10 cellular contexts compared by ENCODE assay signal in the genomic region with DNA sequence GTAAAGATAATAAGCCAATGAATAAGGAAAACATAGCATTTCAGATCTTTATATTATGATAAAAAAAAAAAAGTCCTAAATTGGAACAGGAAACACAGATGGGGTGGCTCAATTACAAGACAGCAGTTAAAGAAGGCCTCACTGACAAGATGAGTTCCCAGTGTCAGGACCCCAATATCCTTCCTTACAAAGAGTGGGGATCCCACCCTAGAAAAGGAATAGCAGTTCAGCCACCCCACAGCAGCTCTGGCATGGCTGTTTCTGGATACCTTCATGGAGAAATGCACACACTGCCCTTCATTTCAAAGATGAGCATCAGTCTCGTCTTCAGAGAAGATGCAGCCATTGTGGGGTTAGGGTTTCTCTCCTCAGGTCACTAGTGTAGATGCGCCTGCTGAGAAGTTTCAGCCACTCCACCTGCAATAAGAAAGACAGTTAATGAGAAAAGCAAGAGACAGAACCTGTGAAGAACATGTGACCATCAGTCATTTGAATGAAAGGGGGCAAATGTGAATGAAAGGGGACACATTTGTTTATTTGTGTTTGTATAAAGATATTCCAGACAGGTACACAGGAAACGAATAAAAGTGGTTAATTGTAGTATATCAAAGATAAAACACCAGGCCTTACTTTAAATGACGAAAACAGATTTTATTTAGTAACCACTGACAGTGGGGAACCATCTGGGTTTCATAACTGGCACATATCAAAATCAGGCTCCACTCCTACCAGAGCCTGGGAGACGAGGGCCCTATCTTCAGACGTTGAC.
A peak's percentile ranks its signal among the peaks of the same experiment; 100 is the strongest.
DNase-seq lines count a peak whose midpoint lies in the region; ATAC-seq and TF ChIP-seq lines count a peak whose summit lies in the region.
"Had no signal": no experiment of that assay in that cellular context is flagged by ENCODE, and none has a peak within 500 bp of the region (broad histone marks: within the 10 kb centered on the region; RNA-seq: fewer than 3 reads in every experiment).

No MANE protein-coding gene starts in this region.

- 89 to 93% (median 91%) methylated on average over 6 of the region's 6 CpGs for WGBS in stomach, 5 donors
- no CpG with 5 or more reads among the region's 6 CpGs for WGBS in mesendoderm (ENCODE audit: extremely low coverage, insufficient coverage, low lambda C conversion rate)

- H3K4me1 Mint-ChIP-seq in activated CD4-positive, alpha-beta T cell treated with anti-CD3 and anti-CD28 coated beads, Interleukin-2, amount 10 ng/mL, durations not matched to agents 7 days and 5 days = peaks cover 59% of the 10 kb centered on the region

- no peak overlapping the region for H4K8ac ChIP-seq in mesendoderm (ENCODE audit: low read depth, low read length)

- H3K36me3 ChIP-seq in fibroblast of lung (ENCODE audit: control insufficient read depth, insufficient read depth, low read length) (no peaks in the 10 kb centered on the region), stomach (no peaks in the 10 kb centered on the region), mesendoderm (ENCODE audit: control insufficient read depth, insufficient read depth, low read length) (no peaks in the 10 kb centered on the region)
- H3K36me3 ChIP-seq: HAP-1 had no signal

- H2BK120ac ChIP-seq in mesendoderm (ENCODE audit: low read depth, low read length) = no peak overlapping the region

- H2AK5ac ChIP-seq in mesendoderm (ENCODE audit: low read length) = no peak overlapping the region

- no peak for TF ChIP-seq CTCF in RWPE1 (conservative IDR thresholded peaks at IDR 0.05; ENCODE audit: low read depth)
- TF ChIP-seq CTCF in fibroblast of lung (conservative IDR thresholded peaks at IDR 0.05 in 1 of 2, IDR thresholded peaks at IDR 0.05 in 1 of 2; ENCODE audit: low read depth in 1 of 2, low read length in 2 of 2) = no peak
- no peak for TF ChIP-seq CTCF in stomach (IDR thresholded peaks at IDR 0.05)
- no peak for TF ChIP-seq CTCF in GM10266 (IDR thresholded peaks at IDR 0.05; ENCODE audit: control insufficient read depth, insufficient read depth, low read depth, missing control alignments)

- intact Hi-C loops in stomach (cut with DNase I; ENCODE audit: low total_unique reads) = no loop called here

- no peak for ATAC-seq in HG03342 (IDR thresholded peaks at IDR 0.05; ENCODE audit: unreplicated experiment)

- H3K9me3 ChIP-seq in fibroblast of lung (ENCODE audit: control insufficient read depth, insufficient read depth, low read depth, low read length) = no peaks in the 10 kb centered on the region
- H3K9me3 ChIP-seq in stomach = no peaks in the 10 kb centered on the region
- H3K9me3 ChIP-seq: HAP-1 had no signal

- H3K18ac ChIP-seq in mesendoderm (ENCODE audit: low read length) = no peak overlapping the region

- peaks cover 9% of the 10 kb centered on the region for H3K36me3 Mint-ChIP-seq in activated CD4-positive, alpha-beta T cell treated with anti-CD3 and anti-CD28 coated beads, Interleukin-2, amount 10 ng/mL, durations not matched to agents 7 days and 5 days (ENCODE audit: low read depth)

- H3K9me3 Mint-ChIP-seq in activated CD4-positive, alpha-beta T cell treated with anti-CD3 and anti-CD28 coated beads, Interleukin-2, amount 10 ng/mL, durations not matched to agents 7 days and 5 days = no peaks in the 10 kb centered on the region

- H3K4me1 ChIP-seq in fibroblast of lung (ENCODE audit: control insufficient read depth, extremely low read depth, insufficient read depth, low read length) (no peaks in the 10 kb centered on the region), stomach (peaks cover 0 to 16% (median 5%) of the 10 kb centered on the region in 4 donors), mesendoderm (ENCODE audit: control insufficient read depth, low read depth, low read length) (no peaks in the 10 kb centered on the region)

- no peak for TF ChIP-seq POLR2A in stomach (IDR thresholded peaks at IDR 0.05)

- no peaks in the 10 kb centered on the region for H3K79me2 ChIP-seq in fibroblast of lung (ENCODE audit: control insufficient read depth, insufficient read depth, low read length)
- H3K79me2 ChIP-seq in mesendoderm (ENCODE audit: control insufficient read depth, insufficient read depth, low read length) = no peaks in the 10 kb centered on the region

- no peak for DNase-seq in activated CD4-positive, alpha-beta T cell treated with anti-CD3 and anti-CD28 coated beads, Interleukin-2, amount 10 ng/mL, durations not matched to agents 7 days and 5 days
- no peak for DNase-seq in activated CD4-positive, alpha-beta T cell treated with anti-CD3 and anti-CD28 coated beads for 48 hours
- DNase-seq in RWPE1 (ENCODE audit: low spot score) (no peak), fibroblast of lung (ENCODE audit: low read depth in 2 of 2) (no peak), stomach (no peak), mesendoderm (no peak), GM10266 (ENCODE audit: extremely low spot score) (no peak)

- peak overlapping the region; percentile 93 for H3K27ac Mint-ChIP-seq in activated CD4-positive, alpha-beta T cell treated with anti-CD3 and anti-CD28 coated beads, Interleukin-2, amount 10 ng/mL, durations not matched to agents 7 days and 5 days

- peak overlapping the region; percentile 81 for H2AFZ ChIP-seq in fibroblast of lung (ENCODE audit: low read length)

- H2BK5ac ChIP-seq in mesendoderm (ENCODE audit: low read length) = no peak overlapping the region

- POLR2A ChIA-PET in activated CD4-positive, alpha-beta T cell treated with anti-CD3 and anti-CD28 coated beads, Interleukin-2, amount 10 ng/mL, durations not matched to agents 7 days and 5 days (lab: Charles Lee) = interaction anchor here (0.6 to 2.6 kb wide), 5 partner anchors 17 to 767 kb away, joined by 3 to 28 read pairs (median 3); a partner anchor contains a TSS
- POLR2A ChIA-PET in RWPE1 (lab: Yijun Ruan, JAX; ENCODE audit: low non-redundant PET) = interaction anchor here (1.0 kb wide), 1 partner anchor 21 kb away, joined by 12 read pairs; a partner anchor contains a TSS

- peak overlapping the region in 1 of 4 experiments; percentile 59 for H3K4me3 ChIP-seq in fibroblast of lung (replicated peaks in 1 of 4; ENCODE audit: control extremely low read depth in 1 of 4, insufficient read depth in 1 of 4, low read depth in 3 of 4, low read length in 4 of 4)
- H3K4me3 ChIP-seq in stomach = peak overlapping the region in 2 of 4 donors; percentile 31 to 34
- H3K4me3 ChIP-seq in mesendoderm (ENCODE audit: low read length) = no peak overlapping the region

- H3K4me3 Mint-ChIP-seq in activated CD4-positive, alpha-beta T cell treated with anti-CD3 and anti-CD28 coated beads, Interleukin-2, amount 10 ng/mL, durations not matched to agents 7 days and 5 days = peak overlapping the region; percentile 72

- no peak overlapping the region for H3K4ac ChIP-seq in mesendoderm (ENCODE audit: low read depth, low read length)

- H4K20me1 ChIP-seq in fibroblast of lung (ENCODE audit: control insufficient read depth, extremely low read depth, insufficient read depth, low read length) = no peaks in the 10 kb centered on the region

- CTCF ChIA-PET in activated CD4-positive, alpha-beta T cell treated with anti-CD3 and anti-CD28 coated beads, Interleukin-2, amount 10 ng/mL, durations not matched to agents 7 days and 5 days (lab: Charles Lee) = interaction anchor here (1.0 to 2.2 kb wide), 15 partner anchors 9 to 947 kb away, joined by 3 to 14 read pairs (median 4); a partner anchor contains a TSS
- CTCF ChIA-PET in RWPE1 (lab: Yijun Ruan, JAX) = interaction anchor here (0.6 to 0.7 kb wide), 2 partner anchors 468 to 681 kb away, joined by 3 to 5 read pairs; no protein-coding TSS in a partner anchor

- no peak for TF ChIP-seq EP300 in stomach (IDR thresholded peaks at IDR 0.05)

- H3K27ac ChIP-seq in RWPE1 (peak overlapping the region; percentile 66), fibroblast of lung (ENCODE audit: insufficient read depth, low read length) (peak overlapping the region; percentile 48), stomach (peak overlapping the region in 3 of 5 donors; percentile 50 to 79 (median 61)), mesendoderm (ENCODE audit: low read depth, low read length) (no peak overlapping the region)
- H3K27ac ChIP-seq: VCaP had no signal

- H3K27me3 ChIP-seq in fibroblast of lung (ENCODE audit: control insufficient read depth, insufficient read depth, low read length) (no peaks in the 10 kb centered on the region), stomach (peaks cover 0 to 2% (median 0%) of the 10 kb centered on the region in 3 donors), mesendoderm (ENCODE audit: insufficient read depth, low read length, poor library complexity) (no peaks in the 10 kb centered on the region)

- no peak overlapping the region for H4K5ac ChIP-seq in mesendoderm (ENCODE audit: low read length)

- no peak overlapping the region for H3K23ac ChIP-seq in mesendoderm (ENCODE audit: low read length)

- H3K27me3 Mint-ChIP-seq in activated CD4-positive, alpha-beta T cell treated with anti-CD3 and anti-CD28 coated beads, Interleukin-2, amount 10 ng/mL, durations not matched to agents 7 days and 5 days = no peaks in the 10 kb centered on the region

- H3K9ac ChIP-seq in fibroblast of lung (ENCODE audit: insufficient read depth, low read length) = no peak overlapping the region
- no peak overlapping the region for H3K9ac ChIP-seq in mesendoderm (ENCODE audit: low read length)

- no peaks in the 10 kb centered on the region for H3K79me1 ChIP-seq in mesendoderm (ENCODE audit: low read length)

- H3K4me2 ChIP-seq in fibroblast of lung (ENCODE audit: extremely low read depth, insufficient read depth, low read length) = peak overlapping the region; percentile 84
- H3K4me2 ChIP-seq in mesendoderm (ENCODE audit: low read length) = no peak overlapping the region

- H3K56ac ChIP-seq in mesendoderm (ENCODE audit: low read length) = no peak overlapping the region

- H2BK15ac ChIP-seq in mesendoderm (replicated peaks; ENCODE audit: low read depth) = no peak overlapping the region
